Comparison of ENCODE assay signal across 1 cellular context in genomic region chr5:88884435-88884877, GRCh38.
TF ChIP-seq lines count a peak whose summit lies in the region.

No MANE protein-coding gene starts in this region.

TF ChIP-seq in K562, 482 proteins besides CTCF, POLR2A, EP300 and RAD21 (continued from another document):
- TF ChIP-seq ELK3 (CRISPR knock-in tag; IDR thresholded peaks at IDR 0.05) (no peak), NR2C2 (CRISPR knock-in tag; IDR thresholded peaks at IDR 0.05) (no peak), NR2C2 (tag; IDR thresholded peaks at IDR 0.05) (peak; percentile 29; the same call in 1 of the 2 replicates), EHMT2 (IDR thresholded peaks at IDR 0.05) (no peak), KAT8 (IDR thresholded peaks at IDR 0.05; ENCODE audit: low read depth) (no peak), CBFA2T3 (IDR thresholded peaks at IDR 0.05) (peak; percentile 89), ETS1 (conservative IDR thresholded peaks at IDR 0.05; ENCODE audit: control insufficient read depth, low read depth, low read length) (no peak), POLR2AphosphoS5 (IDR thresholded peaks at IDR 0.05; ENCODE audit: control insufficient read depth, insufficient read depth, low read depth, low read length) (peak; percentile 59; the same call in 1 of the 2 replicates), GABPA (tag; conservative IDR thresholded peaks at IDR 0.05; ENCODE audit: low read depth) (peak; percentile 45), PRPF4 (IDR thresholded peaks at IDR 0.05; ENCODE audit: insufficient read depth, low read depth, low read length, poor library complexity, severe bottlenecking) (no peak), ETV6 (IDR thresholded peaks at IDR 0.05; ENCODE audit: borderline replicate concordance in 1 of 2, low read depth in 2 of 2, low read length in 1 of 2) (peak in 1 of 2 experiments; percentile 80; a peak in 2 of 4 replicates), ETV6 (CRISPR knock-in tag; IDR thresholded peaks at IDR 0.05; ENCODE audit: borderline replicate concordance) (no peak), POLR2B (IDR thresholded peaks at IDR 0.05; ENCODE audit: low read depth, partially characterized antibody) (no peak), NFIC (IDR thresholded peaks at IDR 0.05) (peak; percentile 85), KLF6 (CRISPR knock-in tag; IDR thresholded peaks at IDR 0.05; ENCODE audit: borderline replicate concordance) (no peak), IFI16 (CRISPR knock-in tag; IDR thresholded peaks at IDR 0.05) (no peak), TRIM24 (IDR thresholded peaks at IDR 0.05) (peak in 1 of 2 experiments; percentile 78; a peak in 3 of 4 replicates), DACH1 (IDR thresholded peaks at IDR 0.05; ENCODE audit: partially characterized antibody) (peak; percentile 77), STAT5A (IDR thresholded peaks at IDR 0.05; ENCODE audit: borderline replicate concordance, low read length) (peak; percentile 29; the same call in 1 of the 2 replicates), LCOR (CRISPR knock-in tag; IDR thresholded peaks at IDR 0.05) (0 out of 2 replicates have a peak, but pooled peaks have one; percentile 27), ZNF384 (IDR thresholded peaks at IDR 0.05; ENCODE audit: low read depth, low read length) (peak; percentile 78), PPARD (CRISPR knock-in tag; IDR thresholded peaks at IDR 0.05) (no peak), SMARCA4 (IDR thresholded peaks at IDR 0.05) (peak; percentile 72), NCOR1 (IDR thresholded peaks at IDR 0.05) (peak; percentile 72), BRD9 (IDR thresholded peaks at IDR 0.05; ENCODE audit: low read depth, partially characterized antibody) (peak; percentile 37), PML (IDR thresholded peaks at IDR 0.05; ENCODE audit: low read length) (0 out of 2 replicates have a peak, but pooled peaks have one; percentile 22), SMARCE1 (IDR thresholded peaks at IDR 0.05) (0 out of 2 replicates have a peak, but pooled peaks have one; percentile 51), RNF2 (IDR thresholded peaks at IDR 0.05) (peak; percentile 77), GATA2 (CRISPR knock-in tag; IDR thresholded peaks at IDR 0.05) (peak; percentile 19; the same call in 1 of the 2 replicates), KLF1 (tag; IDR thresholded peaks at IDR 0.05) (no peak), CTBP1 (IDR thresholded peaks at IDR 0.05; ENCODE audit: borderline replicate concordance) (peak; percentile 51; the same call in 1 of the 2 replicates), NFE2 (IDR thresholded peaks at IDR 0.05; ENCODE audit: low read depth) (peak; percentile 32; the same call in 1 of the 2 replicates), ZBED1 (IDR thresholded peaks at IDR 0.05) (0 out of 2 replicates have a peak, but pooled peaks have one; percentile 35), ZEB2 (IDR thresholded peaks at IDR 0.05) (peak; percentile 81), SOX6 (IDR thresholded peaks at IDR 0.05) (peak; percentile 32; the same call in 1 of the 2 replicates), ZNF232 (CRISPR knock-in tag; IDR thresholded peaks at IDR 0.05) (no peak), RCOR1 (IDR thresholded peaks at IDR 0.05; ENCODE audit: borderline replicate concordance in 1 of 2, low read depth in 2 of 2, low read length in 2 of 2) (peak in 1 of 2 experiments; percentile 83; a peak in 2 of 4 replicates), TAL1 (IDR thresholded peaks at IDR 0.05) (peak; percentile 57; the same call in 1 of the 2 replicates), ARID3A (IDR thresholded peaks at IDR 0.05; ENCODE audit: borderline replicate concordance, low read depth, low read length) (peak; percentile 63; the same call in 1 of the 2 replicates), SMARCB1 (IDR thresholded peaks at IDR 0.05; ENCODE audit: insufficient read length, low read depth) (no peak), HMG20B (CRISPR knock-in tag; IDR thresholded peaks at IDR 0.05) (no peak), TAF9B (IDR thresholded peaks at IDR 0.05; ENCODE audit: partially characterized antibody) (no peak), EP400 (IDR thresholded peaks at IDR 0.05) (peak; percentile 45; the same call in 1 of the 2 replicates), MXD1 (CRISPR knock-in tag; IDR thresholded peaks at IDR 0.05; ENCODE audit: borderline replicate concordance, poor library complexity, severe bottlenecking) (no peak), JUND (IDR thresholded peaks at IDR 0.05; ENCODE audit: borderline replicate concordance, low read depth, low read length) (peak; percentile 80), JUND (tag; IDR thresholded peaks at IDR 0.05; ENCODE audit: borderline replicate concordance, low read depth, low read length) (peak; percentile 77; the same call in 2 of the 3 replicates), CBFA2T2 (conservative IDR thresholded peaks at IDR 0.05) (peak; percentile 77), PHF8 (IDR thresholded peaks at IDR 0.05; ENCODE audit: borderline replicate concordance, low read length) (peak; percentile 14; the same call in 1 of the 2 replicates)
- TF ChIP-seq, protein P1, sequence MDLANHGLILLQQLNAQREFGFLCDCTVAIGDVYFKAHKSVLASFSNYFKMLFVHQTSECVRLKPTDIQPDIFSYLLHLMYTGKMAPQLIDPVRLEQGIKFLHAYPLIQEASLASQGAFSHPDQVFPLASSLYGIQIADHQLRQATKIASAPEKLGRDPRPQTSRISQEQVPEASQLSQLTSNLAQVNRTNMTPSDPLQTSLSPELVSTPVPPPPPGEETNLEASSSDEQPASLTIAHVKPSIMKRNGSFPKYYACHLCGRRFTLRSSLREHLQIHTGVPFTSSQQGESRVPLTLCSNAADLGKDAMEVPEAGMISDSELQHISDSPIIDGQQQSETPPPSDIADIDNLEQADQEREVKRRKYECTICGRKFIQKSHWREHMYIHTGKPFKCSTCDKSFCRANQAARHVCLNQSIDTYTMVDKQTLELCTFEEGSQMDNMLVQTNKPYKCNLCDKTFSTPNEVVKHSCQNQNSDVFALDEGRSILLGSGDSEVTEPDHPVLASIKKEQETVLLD (IDR thresholded peaks at IDR 0.05): peak; percentile 26; the same call in 1 of the 2 replicates
- TF ChIP-seq, protein P2, sequence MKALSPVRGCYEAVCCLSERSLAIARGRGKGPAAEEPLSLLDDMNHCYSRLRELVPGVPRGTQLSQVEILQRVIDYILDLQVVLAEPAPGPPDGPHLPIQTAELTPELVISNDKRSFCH (CRISPR knock-in tag; IDR thresholded peaks at IDR 0.05): no peak
- TF ChIP-seq, protein P2 (tag; IDR thresholded peaks at IDR 0.05): peak; percentile 9; the same call in 1 of the 2 replicates
- TF ChIP-seq, protein P3, sequence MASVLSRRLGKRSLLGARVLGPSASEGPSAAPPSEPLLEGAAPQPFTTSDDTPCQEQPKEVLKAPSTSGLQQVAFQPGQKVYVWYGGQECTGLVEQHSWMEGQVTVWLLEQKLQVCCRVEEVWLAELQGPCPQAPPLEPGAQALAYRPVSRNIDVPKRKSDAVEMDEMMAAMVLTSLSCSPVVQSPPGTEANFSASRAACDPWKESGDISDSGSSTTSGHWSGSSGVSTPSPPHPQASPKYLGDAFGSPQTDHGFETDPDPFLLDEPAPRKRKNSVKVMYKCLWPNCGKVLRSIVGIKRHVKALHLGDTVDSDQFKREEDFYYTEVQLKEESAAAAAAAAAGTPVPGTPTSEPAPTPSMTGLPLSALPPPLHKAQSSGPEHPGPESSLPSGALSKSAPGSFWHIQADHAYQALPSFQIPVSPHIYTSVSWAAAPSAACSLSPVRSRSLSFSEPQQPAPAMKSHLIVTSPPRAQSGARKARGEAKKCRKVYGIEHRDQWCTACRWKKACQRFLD (CRISPR knock-in tag; IDR thresholded peaks at IDR 0.05): peak; percentile 46; the same call in 1 of the 2 replicates
- TF ChIP-seq, protein P4, sequence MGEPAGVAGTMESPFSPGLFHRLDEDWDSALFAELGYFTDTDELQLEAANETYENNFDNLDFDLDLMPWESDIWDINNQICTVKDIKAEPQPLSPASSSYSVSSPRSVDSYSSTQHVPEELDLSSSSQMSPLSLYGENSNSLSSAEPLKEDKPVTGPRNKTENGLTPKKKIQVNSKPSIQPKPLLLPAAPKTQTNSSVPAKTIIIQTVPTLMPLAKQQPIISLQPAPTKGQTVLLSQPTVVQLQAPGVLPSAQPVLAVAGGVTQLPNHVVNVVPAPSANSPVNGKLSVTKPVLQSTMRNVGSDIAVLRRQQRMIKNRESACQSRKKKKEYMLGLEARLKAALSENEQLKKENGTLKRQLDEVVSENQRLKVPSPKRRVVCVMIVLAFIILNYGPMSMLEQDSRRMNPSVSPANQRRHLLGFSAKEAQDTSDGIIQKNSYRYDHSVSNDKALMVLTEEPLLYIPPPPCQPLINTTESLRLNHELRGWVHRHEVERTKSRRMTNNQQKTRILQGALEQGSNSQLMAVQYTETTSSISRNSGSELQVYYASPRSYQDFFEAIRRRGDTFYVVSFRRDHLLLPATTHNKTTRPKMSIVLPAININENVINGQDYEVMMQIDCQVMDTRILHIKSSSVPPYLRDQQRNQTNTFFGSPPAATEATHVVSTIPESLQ (CRISPR knock-in tag; IDR thresholded peaks at IDR 0.05): 0 out of 2 replicates have a peak, but pooled peaks have one; percentile 5
- TF ChIP-seq, protein P5, sequence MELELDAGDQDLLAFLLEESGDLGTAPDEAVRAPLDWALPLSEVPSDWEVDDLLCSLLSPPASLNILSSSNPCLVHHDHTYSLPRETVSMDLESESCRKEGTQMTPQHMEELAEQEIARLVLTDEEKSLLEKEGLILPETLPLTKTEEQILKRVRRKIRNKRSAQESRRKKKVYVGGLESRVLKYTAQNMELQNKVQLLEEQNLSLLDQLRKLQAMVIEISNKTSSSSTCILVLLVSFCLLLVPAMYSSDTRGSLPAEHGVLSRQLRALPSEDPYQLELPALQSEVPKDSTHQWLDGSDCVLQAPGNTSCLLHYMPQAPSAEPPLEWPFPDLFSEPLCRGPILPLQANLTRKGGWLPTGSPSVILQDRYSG (tag; conservative IDR thresholded peaks at IDR 0.05; ENCODE audit: low read depth): no peak
